In the genomic region with DNA sequence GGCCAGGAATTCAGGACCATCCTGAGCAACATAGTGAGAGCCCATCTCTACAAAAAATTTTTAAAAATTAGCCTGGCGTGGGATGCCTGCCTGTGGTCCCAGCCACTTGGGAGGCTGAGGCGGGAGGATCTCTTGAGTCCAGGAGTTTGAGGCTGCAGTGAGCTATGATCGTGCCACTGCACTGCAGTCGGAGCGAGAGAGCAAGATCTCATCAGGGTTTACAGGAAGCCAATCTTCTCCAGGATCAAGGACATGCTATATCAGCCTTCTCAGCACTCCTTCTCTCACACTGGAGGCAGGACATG, we compare ENCODE assay signal across 8 cellular contexts. TPM values are rescaled to one million over a fixed set of nuclear protein-coding genes. Genes with fewer than 3 reads are reported as not detected.
DNase-seq lines count a peak whose midpoint lies in the region; ATAC-seq and TF ChIP-seq lines count a peak whose summit lies in the region.

No MANE protein-coding gene starts in this region.

- peak overlapping the region; percentile 4 for H3K4me3 ChIP-seq in GM12865 (ENCODE audit: low read depth, low read length)
- peak overlapping the region; percentile 67 for H3K4me3 ChIP-seq in SJSA1
- H3K4me3 ChIP-seq in rectal smooth muscle tissue (ENCODE audit: low read length) = peak overlapping the region; percentile 63

- H3K27me3 ChIP-seq in SJSA1 (replicated peaks) (no peaks in the 10 kb centered on the region), rectal smooth muscle tissue (ENCODE audit: control insufficient read depth, insufficient read depth, low read length) (no peaks in the 10 kb centered on the region)

- H3K4me1 ChIP-seq in SJSA1 (replicated peaks) = peaks cover 70% of the 10 kb centered on the region
- peaks cover 26% of the 10 kb centered on the region for H3K4me1 ChIP-seq in rectal smooth muscle tissue (ENCODE audit: control insufficient read depth, insufficient read depth, low read length)

- H3K9ac ChIP-seq in rectal smooth muscle tissue (ENCODE audit: low read length) = no peak overlapping the region

- H3K36me3 ChIP-seq in SJSA1 (peaks cover 13% of the 10 kb centered on the region), rectal smooth muscle tissue (ENCODE audit: control insufficient read depth, insufficient read depth, low read length) (peaks cover 11% of the 10 kb centered on the region)

- ATAC-seq in HG02642 (IDR thresholded peaks at IDR 0.05; ENCODE audit: poor library complexity, unreplicated experiment) (no peak), omental fat pad (ENCODE audit: low FRiP score) (no peak)

- intact Hi-C loops in head of caudate nucleus (cut with DNase I) = loop anchor here (5.0 kb wide), 1 partner anchor 625 kb away; a partner anchor contains a TSS

- H3K9me3 ChIP-seq in SJSA1 (replicated peaks) = no peaks in the 10 kb centered on the region

- no peak for TF ChIP-seq CTCF in GM12865 (IDR thresholded peaks at IDR 0.05; ENCODE audit: insufficient read depth, low read depth, low read length, missing control alignments)
- TF ChIP-seq CTCF in omental fat pad (IDR thresholded peaks at IDR 0.05) = no peak

- TF ChIP-seq POLR2A in erythroblast (IDR thresholded peaks at IDR 0.05; ENCODE audit: low read length) = no peak

- DNase-seq in GM12865 (ENCODE audit: low read depth) (no peak), SJSA1 (ENCODE audit: low read depth in 1 of 2, low spot score in 2 of 2) (no peak), erythroblast (lab: John Stamatoyannopoulos, UW) (peak; percentile 46 to 65), DMS 273 treated with DMSO at 0.1 percent for 48 hours (lab: John Stamatoyannopoulos, UW) (no peak), head of caudate nucleus (no peak), omental fat pad (ENCODE audit: low spot score) (no peak)

- H3K27ac ChIP-seq in SJSA1 (no peak overlapping the region), rectal smooth muscle tissue (ENCODE audit: low read depth, low read length) (peak overlapping the region; percentile 86)

RNA-seq across cellular contexts. Expression of a gene that starts 0.5 kb away (rescaled TPM):
- total RNA-seq in SJSA1 (2014; rRNA removed; shearing (Covaris generic)) = 21.1 and 22.4 TPM in 2 replicates
- total RNA-seq in omental fat pad = 10 to 100 TPM in 3 of 4 donors, 1 to 10 TPM in 1; 9.8 to 24.0 (median 15.9) TPM

RNA-seq across cellular contexts. Expression of a gene that starts 2.0 kb away (rescaled TPM):
- 27.1 and 41.6 TPM in 2 replicates for total RNA-seq in SJSA1 (2014; rRNA removed; shearing (Covaris generic))
- 100 to 1,000 TPM in 2 of 4 donors, 10 to 100 TPM in 2; 39.3 to 172 (median 86.5) TPM for total RNA-seq in omental fat pad

Comparison
In these comparisons a context has a peak if more than half of its experiments do, and no peak if none do; other contexts are left out.
1. DNase-seq: peak in erythroblast (2 of 2); none in GM12865 (single experiment), SJSA1 (0 of 2), DMS 273 treated with DMSO at 0.1 percent for 48 hours (single experiment), head of caudate nucleus (0 of 42) and omental fat pad (single experiment).
2. H3K4me3 ChIP-seq: peak in every context shown above with its lines; median percentile 67 in SJSA1; 63 in rectal smooth muscle tissue; 4 in GM12865.